In the genomic region with DNA sequence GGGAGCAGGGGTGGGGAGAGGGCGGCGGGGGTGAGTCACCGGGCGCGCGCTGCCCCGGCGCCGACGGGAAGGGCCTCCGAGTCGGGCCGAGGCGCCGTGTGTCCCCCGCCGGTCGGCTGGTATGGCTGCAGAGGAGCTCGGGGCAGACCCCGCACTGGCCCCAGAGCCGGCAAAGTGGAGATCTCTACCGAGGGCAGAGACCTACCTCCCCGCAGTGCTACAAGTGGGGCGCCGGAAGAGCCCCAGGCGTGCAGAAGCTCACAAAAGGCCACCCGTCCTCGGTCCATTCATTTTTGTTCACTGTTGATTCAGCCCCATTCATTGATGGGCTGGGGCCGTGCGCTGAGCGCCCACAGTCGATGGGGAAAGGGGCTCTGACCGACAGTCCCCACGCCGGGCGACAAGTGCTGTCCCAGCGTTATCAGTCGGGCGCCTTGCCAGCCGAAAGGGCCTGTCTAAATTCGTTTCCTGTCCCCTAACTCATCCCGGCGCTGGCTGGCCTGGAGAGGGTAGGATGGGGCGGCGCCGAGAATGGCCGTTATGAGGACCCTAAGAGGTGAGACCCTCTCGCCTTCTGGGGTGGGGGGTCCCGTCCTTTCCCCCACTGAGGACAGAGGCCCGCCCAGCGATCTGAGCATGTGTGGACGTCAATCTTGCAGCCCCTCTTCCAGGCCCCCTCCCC, we compare ENCODE assay signal across 8 cellular contexts. TPM values are rescaled to one million over a fixed set of nuclear protein-coding genes. Genes with fewer than 3 reads are reported as not detected.
A peak's percentile ranks its signal among the peaks of the same experiment; 100 is the strongest.
DNase-seq lines count a peak whose midpoint lies in the region; ATAC-seq and TF ChIP-seq lines count a peak whose summit lies in the region.

No MANE protein-coding gene starts in this region.

- TF ChIP-seq CTCF in HFFc6 (IDR thresholded peaks at IDR 0.05) (no peak), lower lobe of right lung (IDR thresholded peaks at IDR 0.05) (no peak), testis (IDR thresholded peaks at IDR 0.05) (no peak)

- H3K4me1 ChIP-seq in lower lobe of right lung (peaks cover 35% of the 10 kb centered on the region), testis (peaks cover 17% of the 10 kb centered on the region)

- peak overlapping the region; percentile 80 for H3K4me3 Mint-ChIP-seq in HFFc6

- DNase-seq in Caki2 (ENCODE audit: low read depth): peak; percentile 51
- DNase-seq in HFFc6: no peak
- DNase-seq in SHP77 treated with DMSO at 0.1 percent for 48 hours (lab: John Stamatoyannopoulos, UW): peak; percentile 36
- peak; percentile 80 for DNase-seq in lower lobe of right lung
- no peak for DNase-seq in testis
- DNase-seq in DMS114 treated with DMSO at 0.1 percent for 48 hours (lab: John Stamatoyannopoulos, UW; ENCODE audit: unreplicated experiment): no peak

- no peak for TF ChIP-seq POLR2A in testis (IDR thresholded peaks at IDR 0.05)

- in situ Hi-C loops in Caki2 (cut with HindIII; ENCODE audit: low pct_unique_long_range_greater_than_20kb, low sequenced_read_pairs): no loop called here

- intact Hi-C loops in lower lobe of right lung (cut with DNase I): no loop called here
- intact Hi-C loops in testis (cut with DNase I; ENCODE audit: low total_unique reads): no loop called here

- peaks cover 16% of the 10 kb centered on the region for H3K36me3 ChIP-seq in lower lobe of right lung
- no peaks in the 10 kb centered on the region for H3K36me3 ChIP-seq in testis (ENCODE audit: low read depth, missing control alignments)

- peaks cover 56% of the 10 kb centered on the region for H3K4me1 Mint-ChIP-seq in HFFc6 (ENCODE audit: low read depth)

- no peaks in the 10 kb centered on the region for H3K9me3 Mint-ChIP-seq in HFFc6

- H3K36me3 Mint-ChIP-seq in HFFc6 (ENCODE audit: low read depth): peaks cover 25% of the 10 kb centered on the region

- H3K27me3 ChIP-seq in lower lobe of right lung (ENCODE audit: low read depth) (no peaks in the 10 kb centered on the region), testis (no peaks in the 10 kb centered on the region)

- H3K27ac ChIP-seq in cingulate gyrus (ENCODE audit: low read depth, low read length) (peak overlapping the region; percentile 54), lower lobe of right lung (peak overlapping the region; percentile 98), testis (peak overlapping the region in 1 of 2 donors; percentile 91)

- H3K27ac Mint-ChIP-seq in HFFc6: peak overlapping the region; percentile 90

- ATAC-seq in lower lobe of right lung (no peak), HG02571 (IDR thresholded peaks at IDR 0.05; ENCODE audit: unreplicated experiment) (no peak)

- peaks cover 12% of the 10 kb centered on the region for H3K27me3 Mint-ChIP-seq in HFFc6 (ENCODE audit: insufficient read depth)

- H3K9me3 ChIP-seq in lower lobe of right lung (no peaks in the 10 kb centered on the region), testis (no peaks in the 10 kb centered on the region)

- 11 to 20% methylated on average over 19 to 26 of the region's 52 CpGs for WGBS in testis, 2 donors

- H3K4me3 ChIP-seq in lower lobe of right lung (peak overlapping the region; percentile 99), testis (peak overlapping the region; percentile 90 to 99)

RNA-seq across cellular contexts. Expression of a gene that starts 0.7 kb away (rescaled TPM):
- total RNA-seq in Caki2 (2014; rRNA removed; shearing (Covaris generic); ENCODE audit: low replicate concordance): 4.5 and 21.3 TPM in 2 replicates
- 1 to 10 TPM; 1.9 to 4.6 (median 3.2) TPM for total RNA-seq in HFFc6 (2021; fragmentation: NEBNext Ultra II Directional; extraction: Animal tissue kit (Norgen Biotek cat#: 25700))
- 8.2 TPM for total RNA-seq in lower lobe of right lung
- total RNA-seq in testis: 10 to 100 TPM; 16.4 to 17.2 TPM
- polyA plus RNA-seq in testis (ENCODE audit: insufficient read depth, low read depth, low replicate concordance): 29.9 TPM

RNA-seq across cellular contexts. Expression of a gene that starts 1.9 kb away (rescaled TPM):
- total RNA-seq in Caki2 (2014; rRNA removed; shearing (Covaris generic); ENCODE audit: low replicate concordance): 258 and 443 TPM in 2 replicates
- total RNA-seq in HFFc6 (2021; fragmentation: NEBNext Ultra II Directional; extraction: Animal tissue kit (Norgen Biotek cat#: 25700)): 1,000 to 10,000 TPM; 1,630 to 1,970 (median 1,832) TPM
- total RNA-seq in lower lobe of right lung: 528 TPM
- 100 to 1,000 TPM; 257 to 349 TPM for total RNA-seq in testis
- 244 TPM for polyA plus RNA-seq in testis (ENCODE audit: insufficient read depth, low read depth, low replicate concordance)

RNA-seq across cellular contexts. Expression of a gene that starts 10.1 kb away (rescaled TPM):
- 45.6 and 57.1 TPM in 2 replicates for total RNA-seq in Caki2 (2014; rRNA removed; shearing (Covaris generic); ENCODE audit: low replicate concordance)
- total RNA-seq in HFFc6 (2021; fragmentation: NEBNext Ultra II Directional; extraction: Animal tissue kit (Norgen Biotek cat#: 25700)): 100 to 1,000 TPM in 3 of 6 experiments, 10 to 100 TPM in 3; 88.3 to 122 (median 97.6) TPM
- total RNA-seq in lower lobe of right lung (97.5 TPM), testis (100 to 1,000 TPM; 110 to 111 TPM)
- polyA plus RNA-seq in testis (ENCODE audit: insufficient read depth, low read depth, low replicate concordance): 211 TPM

RNA-seq across cellular contexts. Expression of a gene that starts 10.4 kb away (rescaled TPM):
- total RNA-seq in Caki2 (2014; rRNA removed; shearing (Covaris generic); ENCODE audit: low replicate concordance): 80.0 and 89.3 TPM in 2 replicates
- 10 to 100 TPM; 61.9 to 78.6 (median 64.4) TPM for total RNA-seq in HFFc6 (2021; fragmentation: NEBNext Ultra II Directional; extraction: Animal tissue kit (Norgen Biotek cat#: 25700))
- total RNA-seq in lower lobe of right lung: 59.9 TPM
- total RNA-seq in testis: 10 to 100 TPM; 23.7 to 25.9 TPM
- polyA plus RNA-seq in testis (ENCODE audit: insufficient read depth, low read depth, low replicate concordance): 24.3 TPM

RNA-seq across cellular contexts. Expression of a gene that starts 17.4 kb away (rescaled TPM):
- total RNA-seq in Caki2 (2014; rRNA removed; shearing (Covaris generic); ENCODE audit: low replicate concordance): 23.1 and 48.6 TPM in 2 replicates
- 10 to 100 TPM; 59.4 to 76.9 (median 65.6) TPM for total RNA-seq in HFFc6 (2021; fragmentation: NEBNext Ultra II Directional; extraction: Animal tissue kit (Norgen Biotek cat#: 25700))
- total RNA-seq in lower lobe of right lung (56.3 TPM), testis (10 to 100 TPM; 54.9 to 66.1 TPM)
- polyA plus RNA-seq in testis (ENCODE audit: insufficient read depth, low read depth, low replicate concordance): 79.5 TPM

Comparison
In these comparisons a context has a peak if more than half of its experiments do, and no peak if none do; other contexts are left out.
1. DNase-seq: peak in Caki2 (single experiment), SHP77 treated with DMSO at 0.1 percent for 48 hours (single experiment) and lower lobe of right lung (single experiment); none in HFFc6 (single experiment), testis (single experiment) and DMS114 treated with DMSO at 0.1 percent for 48 hours (single experiment).